16 cellular contexts compared by ENCODE assay signal in the genomic region with DNA sequence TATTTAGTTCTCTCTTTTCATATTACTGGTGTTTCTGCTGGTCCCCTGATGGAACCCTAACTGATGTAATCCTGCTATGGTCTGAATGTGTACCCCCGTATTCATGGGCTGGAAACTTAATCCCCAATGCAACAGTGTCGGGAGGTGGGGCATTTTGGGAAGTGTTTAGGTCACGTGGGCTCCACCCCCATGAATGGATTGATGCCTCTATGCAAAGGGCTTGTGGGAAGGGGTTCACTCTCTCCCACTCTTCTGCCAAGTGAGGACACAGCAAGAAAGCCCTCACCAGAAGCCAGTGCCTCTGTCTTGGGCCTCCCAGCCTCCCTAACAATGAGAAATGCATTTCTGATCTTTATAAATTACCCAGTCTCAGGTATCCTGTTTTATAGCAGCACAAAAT. TPM values are rescaled to one million over a fixed set of nuclear protein-coding genes. Genes with fewer than 3 reads are reported as not detected.
A peak's percentile ranks its signal among the peaks of the same experiment; 100 is the strongest.
DNase-seq lines count a peak whose midpoint lies in the region; ATAC-seq and TF ChIP-seq lines count a peak whose summit lies in the region.
"Had no signal": no experiment of that assay in that cellular context is flagged by ENCODE, and none has a peak within 500 bp of the region (broad histone marks: within the 10 kb centered on the region; RNA-seq: fewer than 3 reads in every experiment).

No MANE protein-coding gene starts in this region.

- ATAC-seq in activated CD8-positive, alpha-beta memory T cell treated with anti-CD3 and anti-CD28 coated beads, Interleukin-2, amount 10 ng/mL, durations not matched to agents 7 days and 5 days, result no peak
- no peak for ATAC-seq in stimulated activated effector memory CD8-positive, alpha-beta T cell treated with anti-CD3 and anti-CD28 coated beads, Interleukin-12 subunit alpha, Interleukin-12 subunit beta, amount 100 ng/mL, for 72 hours
- no peak for ATAC-seq in GM18520 (IDR thresholded peaks at IDR 0.05; ENCODE audit: unreplicated experiment)
- no peak for ATAC-seq in HG02759 (IDR thresholded peaks at IDR 0.05; ENCODE audit: unreplicated experiment)
- ATAC-seq: GM23338, Panc1 had no signal

- H3K36me3 Mint-ChIP-seq in activated CD8-positive, alpha-beta memory T cell treated with anti-CD3 and anti-CD28 coated beads, Interleukin-2, amount 10 ng/mL, durations not matched to agents 7 days and 5 days, result peaks cover 9% of the 10 kb centered on the region
- H3K36me3 Mint-ChIP-seq in stimulated activated effector memory CD8-positive, alpha-beta T cell treated with anti-CD3 and anti-CD28 coated beads, Interleukin-12 subunit alpha, Interleukin-12 subunit beta, amount 100 ng/mL, for 72 hours, result peaks cover 8% of the 10 kb centered on the region

- H3K27ac Mint-ChIP-seq in activated CD8-positive, alpha-beta memory T cell treated with anti-CD3 and anti-CD28 coated beads, Interleukin-2, amount 10 ng/mL, durations not matched to agents 7 days and 5 days, result peak overlapping the region; percentile 24
- H3K27ac Mint-ChIP-seq in stimulated activated effector memory CD8-positive, alpha-beta T cell treated with anti-CD3 and anti-CD28 coated beads, Interleukin-12 subunit alpha, Interleukin-12 subunit beta, amount 100 ng/mL, for 72 hours, result peak overlapping the region; percentile 33
- H3K27ac Mint-ChIP-seq: GM23338 had no signal

- H2AFZ ChIP-seq in Karpas-422 (ENCODE audit: low read length), result no peak overlapping the region
- H2AFZ ChIP-seq: GM23338 had no signal

- no peaks in the 10 kb centered on the region for H3K36me3 ChIP-seq in Karpas-422 (ENCODE audit: insufficient read depth, low read length)
- H3K36me3 ChIP-seq in colonic mucosa, result no peaks in the 10 kb centered on the region

- no peaks in the 10 kb centered on the region for H3K9me2 ChIP-seq in Karpas-422 (replicated peaks; ENCODE audit: insufficient read depth, low read length)

- CTCF ChIA-PET in activated CD8-positive, alpha-beta memory T cell treated with anti-CD3 and anti-CD28 coated beads, Interleukin-2, amount 10 ng/mL, durations not matched to agents 7 days and 5 days (lab: Charles Lee), result interaction anchor here (0.8 to 13.3 kb wide), 6 partner anchors 18 to 208 kb away, joined by 3 to 308 read pairs (median 4); partner anchors contain the start of genes GPR18 and UBAC2

- TF ChIP-seq CTCF in colonic mucosa (IDR thresholded peaks at IDR 0.05), result no peak

- no peak overlapping the region for H3K4me3 ChIP-seq in Karpas-422 (ENCODE audit: low read length)
- H3K4me3 ChIP-seq in colonic mucosa, result no peak overlapping the region
- H3K4me3 ChIP-seq: GM23338 had no signal

- H3K27me3 Mint-ChIP-seq in activated CD8-positive, alpha-beta memory T cell treated with anti-CD3 and anti-CD28 coated beads, Interleukin-2, amount 10 ng/mL, durations not matched to agents 7 days and 5 days, result peaks cover 2% of the 10 kb centered on the region

- DNase-seq in activated CD8-positive, alpha-beta memory T cell treated with anti-CD3 and anti-CD28 coated beads, Interleukin-2, amount 10 ng/mL, durations not matched to agents 7 days and 5 days, result no peak
- no peak for DNase-seq in activated CD8-positive, alpha-beta memory T cell treated with anti-CD3 and anti-CD28 coated beads, Interleukin-2, amount 50 U/mL, for 48 hours
- DNase-seq in Karpas-422 (no peak), colonic mucosa (peak; percentile 9)
- no peak for DNase-seq in stimulated activated effector memory CD8-positive, alpha-beta T cell treated with anti-CD3 and anti-CD28 coated beads, Interleukin-12 subunit alpha, Interleukin-12 subunit beta, amount 100 ng/mL, for 72 hours (ENCODE audit: low spot score in 2 of 2)
- DNase-seq in activated CD4-positive, alpha-beta T cell treated with anti-CD3 and anti-CD28 coated beads for 48 hours, result no peak
- DNase-seq: KG1, NCI-H1092, NCI-H187, NCI-H2171, NCI-H510A, NCI-H82 had no signal

- intact Hi-C loops in colonic mucosa (cut with DNase I), result loop anchor here (5.0 kb wide), 1 partner anchor 258 kb away; no protein-coding TSS in a partner anchor

- H3K9me3 ChIP-seq in Karpas-422 (ENCODE audit: low read length) (peaks cover 4% of the 10 kb centered on the region; the same call in 1 of the 2 replicates), colonic mucosa (no peaks in the 10 kb centered on the region)

- H4K20me1 ChIP-seq in Karpas-422 (ENCODE audit: insufficient read depth, low read depth, low read length), result no peaks in the 10 kb centered on the region

- H3K9ac ChIP-seq in Karpas-422 (ENCODE audit: low read length) (no peak overlapping the region; the same call in 1 of the 2 replicates), colonic mucosa (ENCODE audit: low read depth in 2 of 2, low read length in 2 of 2) (no peak overlapping the region)

- H3K79me2 ChIP-seq in Karpas-422 (ENCODE audit: low read length), result no peaks in the 10 kb centered on the region

- H3K27me3 ChIP-seq in Karpas-422 (ENCODE audit: low read length), result no peaks in the 10 kb centered on the region
- H3K27me3 ChIP-seq in colonic mucosa, result no peaks in the 10 kb centered on the region

- peaks cover 10% of the 10 kb centered on the region for H3K9me3 Mint-ChIP-seq in activated CD8-positive, alpha-beta memory T cell treated with anti-CD3 and anti-CD28 coated beads, Interleukin-2, amount 10 ng/mL, durations not matched to agents 7 days and 5 days (ENCODE audit: low read depth)
- H3K9me3 Mint-ChIP-seq in stimulated activated effector memory CD8-positive, alpha-beta T cell treated with anti-CD3 and anti-CD28 coated beads, Interleukin-12 subunit alpha, Interleukin-12 subunit beta, amount 100 ng/mL, for 72 hours, result no peaks in the 10 kb centered on the region

- H3K27ac ChIP-seq in Karpas-422 (ENCODE audit: low read length), result peak overlapping the region; percentile 52; the same call in 1 of the 2 replicates
- no peak overlapping the region for H3K27ac ChIP-seq in colonic mucosa

- H3K4me3 Mint-ChIP-seq in activated CD8-positive, alpha-beta memory T cell treated with anti-CD3 and anti-CD28 coated beads, Interleukin-2, amount 10 ng/mL, durations not matched to agents 7 days and 5 days, result no peak overlapping the region
- no peak overlapping the region for H3K4me3 Mint-ChIP-seq in stimulated activated effector memory CD8-positive, alpha-beta T cell treated with anti-CD3 and anti-CD28 coated beads, Interleukin-12 subunit alpha, Interleukin-12 subunit beta, amount 100 ng/mL, for 72 hours
- H3K4me3 Mint-ChIP-seq: GM23338 had no signal

- H3K4me1 Mint-ChIP-seq in activated CD8-positive, alpha-beta memory T cell treated with anti-CD3 and anti-CD28 coated beads, Interleukin-2, amount 10 ng/mL, durations not matched to agents 7 days and 5 days, result peaks cover 31% of the 10 kb centered on the region
- H3K4me1 Mint-ChIP-seq in stimulated activated effector memory CD8-positive, alpha-beta T cell treated with anti-CD3 and anti-CD28 coated beads, Interleukin-12 subunit alpha, Interleukin-12 subunit beta, amount 100 ng/mL, for 72 hours, result peaks cover 46% of the 10 kb centered on the region
- H3K4me1 Mint-ChIP-seq: GM23338 had no signal

- H3K4me1 ChIP-seq in Karpas-422 (ENCODE audit: low read length), result peaks cover 32% of the 10 kb centered on the region
- H3K4me1 ChIP-seq in colonic mucosa, result no peaks in the 10 kb centered on the region

- peak overlapping the region; percentile 51 for H3K4me2 ChIP-seq in Karpas-422 (ENCODE audit: low read depth, low read length, poor library complexity, severe bottlenecking)
- H3K4me2 ChIP-seq: GM23338 had no signal

RNA-seq across cellular contexts. Expression of gene UBAC2, which starts 21.2 kb away (rescaled TPM):
- total RNA-seq in activated CD8-positive, alpha-beta memory T cell treated with anti-CD3 and anti-CD28 coated beads, Interleukin-2, amount 10 ng/mL, durations not matched to agents 7 days and 5 days, result 10 to 100 TPM; 52.8 to 60.8 TPM
- total RNA-seq in Karpas-422 (2014; rRNA removed; shearing (Covaris generic); ENCODE audit: low replicate concordance), result 50.6 and 58.3 TPM in 2 replicates
- total RNA-seq in colonic mucosa, result 10 to 100 TPM; 67.6 to 88.4 TPM
